ENCODE assay signal across 1 cellular context in the genomic region with DNA sequence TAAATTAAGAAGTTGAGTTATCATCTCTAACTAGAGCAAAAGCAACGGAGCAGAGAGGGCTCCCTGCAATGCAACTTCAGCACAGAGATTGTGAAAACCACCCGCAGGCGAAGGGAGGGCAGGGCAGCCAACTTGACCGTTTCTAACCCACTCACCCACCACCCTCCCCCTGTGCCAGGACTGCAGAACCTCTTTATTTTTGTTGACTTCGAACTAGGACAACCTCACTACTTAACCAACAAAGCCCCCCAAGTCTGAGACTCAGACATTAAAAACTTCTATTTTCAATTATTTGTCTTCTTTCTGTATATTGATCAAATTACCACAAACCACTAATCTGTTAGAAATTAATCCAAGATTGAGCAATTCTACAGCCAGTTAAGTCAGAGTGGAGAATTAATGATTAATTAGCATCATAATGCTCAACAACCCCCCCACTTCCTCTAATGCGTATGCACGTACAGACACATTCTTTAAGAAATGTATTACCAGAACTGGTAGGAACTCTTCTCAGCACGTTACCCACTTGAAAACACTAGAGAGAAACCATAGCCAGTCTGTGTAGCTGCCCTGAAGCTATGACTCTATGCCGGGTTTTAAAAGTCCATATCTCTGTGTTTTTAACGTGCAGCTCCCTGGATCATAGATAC.
TF ChIP-seq lines count a peak whose summit lies in the region.

No MANE protein-coding gene starts in this region.

TF ChIP-seq in GM23338, 12 proteins besides CTCF, POLR2A, EP300 and RAD21 (continued from another document):
- no peak for TF ChIP-seq ZNF462 (CRISPR knock-in tag; IDR thresholded peaks at IDR 0.05)
TF ChIP-seq in GM23338: peak in this region for 0.
